ENCODE assay signal across 16 cellular contexts in the genomic region with DNA sequence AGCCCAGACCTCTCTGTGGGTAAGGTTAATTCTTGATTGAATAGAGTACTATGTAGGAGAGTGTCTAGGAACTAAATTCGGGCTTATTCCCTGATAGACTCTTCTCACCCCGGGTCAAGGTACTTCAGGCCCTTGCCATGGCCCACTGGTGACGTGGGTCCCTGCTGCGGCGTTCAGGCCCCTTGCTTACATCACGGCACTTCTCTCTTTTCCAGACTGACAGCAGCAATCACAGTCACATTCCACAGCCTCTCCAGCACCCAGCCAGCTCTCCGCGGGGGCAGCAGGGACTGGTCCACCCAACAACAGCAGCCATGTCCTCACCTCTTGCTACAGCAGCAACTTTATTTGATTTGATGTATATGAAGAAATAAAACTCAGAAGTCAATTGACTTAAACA.
A peak's percentile ranks its signal among the peaks of the same experiment; 100 is the strongest.
DNase-seq lines count a peak whose midpoint lies in the region; ATAC-seq, FAIRE-seq and TF ChIP-seq lines count a peak whose summit lies in the region.
"Had no signal": no experiment of that assay in that cellular context is flagged by ENCODE, and none has a peak within 500 bp of the region (broad histone marks: within the 10 kb centered on the region; RNA-seq: fewer than 3 reads in every experiment).

No MANE protein-coding gene starts in this region.

- intact Hi-C loops in Right ventricle myocardium inferior (cut with DNase I) (loop anchor here (5.0 to 10.0 kb wide), 2 partner anchors 78 to 275 kb away; no protein-coding TSS in a partner anchor), cardiac septum (cut with DNase I) (loop anchor here (10.0 kb wide), 2 partner anchors 245 to 275 kb away; no protein-coding TSS in a partner anchor), left cardiac atrium (cut with DNase I) (loop anchor here in 1 of 2 donors (5.0 kb wide), 1 partner anchor 147 kb away; no protein-coding TSS in a partner anchor), kidney (cut with DNase I) (no loop called here)

- peaks cover 0 to 5% of the 10 kb centered on the region in 2 donors for H3K4me1 ChIP-seq in kidney (ENCODE audit: control insufficient read depth in 1 of 2, insufficient read depth in 1 of 2, low read depth in 1 of 2, low read length in 2 of 2)

- no peaks in the 10 kb centered on the region for H3K36me3 ChIP-seq in kidney (ENCODE audit: control insufficient read depth in 1 of 2, insufficient read depth in 2 of 2, low read length in 2 of 2)
- H3K36me3 ChIP-seq: BLaER1 treated with 17β-estradiol and CSF1 and Interleukin-3, amounts not matched to agents 10 nM and 100 nM had no signal

- H3K27ac ChIP-seq in kidney (ENCODE audit: low read depth in 2 of 2, low read length in 2 of 2), result no peak overlapping the region
- H3K27ac ChIP-seq: 22Rv1; BLaER1 treated with 17β-estradiol and CSF1 and Interleukin-3, amounts not matched to agents 10 nM and 100 nM; HL-60 had no signal

- ATAC-seq in Right ventricle myocardium inferior (peak; percentile 75), left cardiac atrium (peak; percentile 69 to 72), HG03565 (IDR thresholded peaks at IDR 0.05; ENCODE audit: unreplicated experiment) (no peak), GM21515 (IDR thresholded peaks at IDR 0.05; ENCODE audit: unreplicated experiment) (no peak)
- ATAC-seq: HCT116 had no signal

- DNase-seq in Right ventricle myocardium inferior (ENCODE audit: missing footprints) (peak; percentile 81), cardiac septum (ENCODE audit: low spot score) (no peak), left cardiac atrium (peak; percentile 55), kidney (peak; percentile 27), COLO668 (lab: John Stamatoyannopoulos, UW; ENCODE audit: unreplicated experiment) (no peak)
- DNase-seq in activated CD4-positive, alpha-beta T cell treated with anti-CD3 and anti-CD28 coated beads, Interleukin-2, amount 50 U/mL, for 4 hours, result no peak
- DNase-seq: Calu3; CD4-positive, CD25-positive, alpha-beta regulatory T cell; DMS 273 treated with DMSO at 0.1 percent for 48 hours had no signal

- H3K9me3 ChIP-seq in kidney (ENCODE audit: control insufficient read depth in 1 of 2, low read length in 2 of 2), result no peaks in the 10 kb centered on the region

- no peak overlapping the region for H3K9ac ChIP-seq in kidney (ENCODE audit: low read length in 2 of 2)
- H3K9ac ChIP-seq: BLaER1 treated with 17β-estradiol and CSF1 and Interleukin-3, amounts not matched to agents 10 nM and 100 nM had no signal

- H3K4me3 ChIP-seq in kidney (ENCODE audit: low read length in 2 of 2), result no peak overlapping the region
- H3K4me3 ChIP-seq: BLaER1 treated with 17β-estradiol and CSF1 and Interleukin-3, amounts not matched to agents 10 nM and 100 nM had no signal

- no peak for TF ChIP-seq CTCF in kidney (IDR thresholded peaks at IDR 0.05; ENCODE audit: borderline replicate concordance, extremely low read depth, insufficient read depth)

- no peak for FAIRE-seq in kidney (lab: Jason Lieb, UNC)
- FAIRE-seq: H54 had no signal

Comparison
In these comparisons a context has a peak if more than half of its experiments do, and no peak if none do; other contexts are left out.
1. DNase-seq: peak in Right ventricle myocardium inferior (single experiment), left cardiac atrium (single experiment) and kidney (single experiment); none in cardiac septum (single experiment), activated CD4-positive, alpha-beta T cell treated with anti-CD3 and anti-CD28 coated beads, Interleukin-2, amount 50 U/mL, for 4 hours (0 of 2) and COLO668 (single experiment).
2. ATAC-seq: peak in Right ventricle myocardium inferior (single experiment) and left cardiac atrium (2 of 2); none in HG03565 (single experiment) and GM21515 (single experiment).